In the genomic region with DNA sequence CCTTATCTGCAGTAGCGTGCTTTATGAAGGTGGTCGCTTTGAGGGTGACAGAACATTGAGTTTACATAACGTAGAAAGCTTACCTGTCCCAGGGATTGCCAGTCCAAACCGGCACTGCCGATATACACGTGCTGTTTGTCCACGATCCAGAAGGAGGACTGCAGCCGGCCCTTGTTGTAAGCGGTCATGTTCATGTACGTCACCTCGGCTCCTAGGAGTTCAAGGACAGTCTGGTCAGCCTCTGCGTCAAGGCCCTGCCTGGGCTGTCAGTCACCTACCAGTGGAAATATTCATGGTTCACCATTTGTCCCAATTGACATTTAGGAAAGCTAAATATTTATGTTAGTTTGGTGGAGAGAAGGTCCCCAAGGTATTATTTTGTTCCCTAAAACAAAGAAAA, we compare ENCODE assay signal across 2 cellular contexts.
TF ChIP-seq lines count a peak whose summit lies in the region.

No MANE protein-coding gene starts in this region.

TF ChIP-seq in A549, 52 proteins besides CTCF, POLR2A, EP300 and RAD21:
- TF ChIP-seq, protein P1, sequence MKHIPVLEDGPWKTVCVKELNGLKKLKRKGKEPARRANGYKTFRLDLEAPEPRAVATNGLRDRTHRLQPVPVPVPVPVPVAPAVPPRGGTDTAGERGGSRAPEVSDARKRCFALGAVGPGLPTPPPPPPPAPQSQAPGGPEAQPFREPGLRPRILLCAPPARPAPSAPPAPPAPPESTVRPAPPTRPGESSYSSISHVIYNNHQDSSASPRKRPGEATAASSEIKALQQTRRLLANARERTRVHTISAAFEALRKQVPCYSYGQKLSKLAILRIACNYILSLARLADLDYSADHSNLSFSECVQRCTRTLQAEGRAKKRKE (CRISPR knock-in tag; IDR thresholded peaks at IDR 0.05; ENCODE audit: low read depth): no peak
- TF ChIP-seq KDM1A (IDR thresholded peaks at IDR 0.05; ENCODE audit: low read depth): no peak
- TF ChIP-seq EHF (CRISPR knock-in tag; IDR thresholded peaks at IDR 0.05): no peak

TF ChIP-seq in SK-N-SH, 30 proteins besides CTCF, POLR2A, EP300 and RAD21 (continued from another document):
- TF ChIP-seq, protein P2, sequence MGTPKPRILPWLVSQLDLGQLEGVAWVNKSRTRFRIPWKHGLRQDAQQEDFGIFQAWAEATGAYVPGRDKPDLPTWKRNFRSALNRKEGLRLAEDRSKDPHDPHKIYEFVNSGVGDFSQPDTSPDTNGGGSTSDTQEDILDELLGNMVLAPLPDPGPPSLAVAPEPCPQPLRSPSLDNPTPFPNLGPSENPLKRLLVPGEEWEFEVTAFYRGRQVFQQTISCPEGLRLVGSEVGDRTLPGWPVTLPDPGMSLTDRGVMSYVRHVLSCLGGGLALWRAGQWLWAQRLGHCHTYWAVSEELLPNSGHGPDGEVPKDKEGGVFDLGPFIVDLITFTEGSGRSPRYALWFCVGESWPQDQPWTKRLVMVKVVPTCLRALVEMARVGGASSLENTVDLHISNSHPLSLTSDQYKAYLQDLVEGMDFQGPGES (IDR thresholded peaks at IDR 0.05; ENCODE audit: low read depth, low read length): no peak
- no peak for TF ChIP-seq TEAD4 (IDR thresholded peaks at IDR 0.05; ENCODE audit: borderline replicate concordance, insufficient read depth)
- TF ChIP-seq RXRA (IDR thresholded peaks at IDR 0.05; ENCODE audit: borderline replicate concordance, low read depth): no peak
- TF ChIP-seq YY1 (IDR thresholded peaks at IDR 0.05; ENCODE audit: low read depth): no peak
- no peak for TF ChIP-seq GABPA (IDR thresholded peaks at IDR 0.05; ENCODE audit: low read depth)
- TF ChIP-seq, protein P3, sequence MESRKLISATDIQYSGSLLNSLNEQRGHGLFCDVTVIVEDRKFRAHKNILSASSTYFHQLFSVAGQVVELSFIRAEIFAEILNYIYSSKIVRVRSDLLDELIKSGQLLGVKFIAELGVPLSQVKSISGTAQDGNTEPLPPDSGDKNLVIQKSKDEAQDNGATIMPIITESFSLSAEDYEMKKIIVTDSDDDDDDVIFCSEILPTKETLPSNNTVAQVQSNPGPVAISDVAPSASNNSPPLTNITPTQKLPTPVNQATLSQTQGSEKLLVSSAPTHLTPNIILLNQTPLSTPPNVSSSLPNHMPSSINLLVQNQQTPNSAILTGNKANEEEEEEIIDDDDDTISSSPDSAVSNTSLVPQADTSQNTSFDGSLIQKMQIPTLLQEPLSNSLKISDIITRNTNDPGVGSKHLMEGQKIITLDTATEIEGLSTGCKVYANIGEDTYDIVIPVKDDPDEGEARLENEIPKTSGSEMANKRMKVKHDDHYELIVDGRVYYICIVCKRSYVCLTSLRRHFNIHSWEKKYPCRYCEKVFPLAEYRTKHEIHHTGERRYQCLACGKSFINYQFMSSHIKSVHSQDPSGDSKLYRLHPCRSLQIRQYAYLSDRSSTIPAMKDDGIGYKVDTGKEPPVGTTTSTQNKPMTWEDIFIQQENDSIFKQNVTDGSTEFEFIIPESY (IDR thresholded peaks at IDR 0.05; ENCODE audit: borderline replicate concordance, low read depth): no peak
- TF ChIP-seq, protein P4, sequence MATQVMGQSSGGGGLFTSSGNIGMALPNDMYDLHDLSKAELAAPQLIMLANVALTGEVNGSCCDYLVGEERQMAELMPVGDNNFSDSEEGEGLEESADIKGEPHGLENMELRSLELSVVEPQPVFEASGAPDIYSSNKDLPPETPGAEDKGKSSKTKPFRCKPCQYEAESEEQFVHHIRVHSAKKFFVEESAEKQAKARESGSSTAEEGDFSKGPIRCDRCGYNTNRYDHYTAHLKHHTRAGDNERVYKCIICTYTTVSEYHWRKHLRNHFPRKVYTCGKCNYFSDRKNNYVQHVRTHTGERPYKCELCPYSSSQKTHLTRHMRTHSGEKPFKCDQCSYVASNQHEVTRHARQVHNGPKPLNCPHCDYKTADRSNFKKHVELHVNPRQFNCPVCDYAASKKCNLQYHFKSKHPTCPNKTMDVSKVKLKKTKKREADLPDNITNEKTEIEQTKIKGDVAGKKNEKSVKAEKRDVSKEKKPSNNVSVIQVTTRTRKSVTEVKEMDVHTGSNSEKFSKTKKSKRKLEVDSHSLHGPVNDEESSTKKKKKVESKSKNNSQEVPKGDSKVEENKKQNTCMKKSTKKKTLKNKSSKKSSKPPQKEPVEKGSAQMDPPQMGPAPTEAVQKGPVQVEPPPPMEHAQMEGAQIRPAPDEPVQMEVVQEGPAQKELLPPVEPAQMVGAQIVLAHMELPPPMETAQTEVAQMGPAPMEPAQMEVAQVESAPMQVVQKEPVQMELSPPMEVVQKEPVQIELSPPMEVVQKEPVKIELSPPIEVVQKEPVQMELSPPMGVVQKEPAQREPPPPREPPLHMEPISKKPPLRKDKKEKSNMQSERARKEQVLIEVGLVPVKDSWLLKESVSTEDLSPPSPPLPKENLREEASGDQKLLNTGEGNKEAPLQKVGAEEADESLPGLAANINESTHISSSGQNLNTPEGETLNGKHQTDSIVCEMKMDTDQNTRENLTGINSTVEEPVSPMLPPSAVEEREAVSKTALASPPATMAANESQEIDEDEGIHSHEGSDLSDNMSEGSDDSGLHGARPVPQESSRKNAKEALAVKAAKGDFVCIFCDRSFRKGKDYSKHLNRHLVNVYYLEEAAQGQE (IDR thresholded peaks at IDR 0.05; ENCODE audit: low read depth, low read length): no peak
- TF ChIP-seq, protein P5, sequence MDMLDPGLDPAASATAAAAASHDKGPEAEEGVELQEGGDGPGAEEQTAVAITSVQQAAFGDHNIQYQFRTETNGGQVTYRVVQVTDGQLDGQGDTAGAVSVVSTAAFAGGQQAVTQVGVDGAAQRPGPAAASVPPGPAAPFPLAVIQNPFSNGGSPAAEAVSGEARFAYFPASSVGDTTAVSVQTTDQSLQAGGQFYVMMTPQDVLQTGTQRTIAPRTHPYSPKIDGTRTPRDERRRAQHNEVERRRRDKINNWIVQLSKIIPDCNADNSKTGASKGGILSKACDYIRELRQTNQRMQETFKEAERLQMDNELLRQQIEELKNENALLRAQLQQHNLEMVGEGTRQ (IDR thresholded peaks at IDR 0.05; ENCODE audit: borderline replicate concordance, low read depth, low read length): no peak
- no peak for TF ChIP-seq FOSL2 (IDR thresholded peaks at IDR 0.05; ENCODE audit: borderline replicate concordance, low read depth)
- TF ChIP-seq FOXM1 (IDR thresholded peaks at IDR 0.05; ENCODE audit: low read depth): no peak
- TF ChIP-seq, protein P6, sequence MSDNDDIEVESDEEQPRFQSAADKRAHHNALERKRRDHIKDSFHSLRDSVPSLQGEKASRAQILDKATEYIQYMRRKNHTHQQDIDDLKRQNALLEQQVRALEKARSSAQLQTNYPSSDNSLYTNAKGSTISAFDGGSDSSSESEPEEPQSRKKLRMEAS (IDR thresholded peaks at IDR 0.05; ENCODE audit: low read depth): no peak
- no peak for TF ChIP-seq JUND (IDR thresholded peaks at IDR 0.05)
- TF ChIP-seq, protein P7, sequence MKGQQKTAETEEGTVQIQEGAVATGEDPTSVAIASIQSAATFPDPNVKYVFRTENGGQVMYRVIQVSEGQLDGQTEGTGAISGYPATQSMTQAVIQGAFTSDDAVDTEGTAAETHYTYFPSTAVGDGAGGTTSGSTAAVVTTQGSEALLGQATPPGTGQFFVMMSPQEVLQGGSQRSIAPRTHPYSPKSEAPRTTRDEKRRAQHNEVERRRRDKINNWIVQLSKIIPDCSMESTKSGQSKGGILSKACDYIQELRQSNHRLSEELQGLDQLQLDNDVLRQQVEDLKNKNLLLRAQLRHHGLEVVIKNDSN (IDR thresholded peaks at IDR 0.05; ENCODE audit: borderline replicate concordance, low read depth): no peak
- no peak for TF ChIP-seq MXI1 (IDR thresholded peaks at IDR 0.05; ENCODE audit: low read depth, low read length)
- no peak for TF ChIP-seq NFIC (IDR thresholded peaks at IDR 0.05; ENCODE audit: borderline replicate concordance)
- TF ChIP-seq ELF1 (IDR thresholded peaks at IDR 0.05): no peak
- TF ChIP-seq MEF2A (IDR thresholded peaks at IDR 0.05; ENCODE audit: borderline replicate concordance, low read depth): no peak
- no peak for TF ChIP-seq SIN3A (IDR thresholded peaks at IDR 0.05; ENCODE audit: borderline replicate concordance, low read depth, low read length)
- TF ChIP-seq, protein P8, sequence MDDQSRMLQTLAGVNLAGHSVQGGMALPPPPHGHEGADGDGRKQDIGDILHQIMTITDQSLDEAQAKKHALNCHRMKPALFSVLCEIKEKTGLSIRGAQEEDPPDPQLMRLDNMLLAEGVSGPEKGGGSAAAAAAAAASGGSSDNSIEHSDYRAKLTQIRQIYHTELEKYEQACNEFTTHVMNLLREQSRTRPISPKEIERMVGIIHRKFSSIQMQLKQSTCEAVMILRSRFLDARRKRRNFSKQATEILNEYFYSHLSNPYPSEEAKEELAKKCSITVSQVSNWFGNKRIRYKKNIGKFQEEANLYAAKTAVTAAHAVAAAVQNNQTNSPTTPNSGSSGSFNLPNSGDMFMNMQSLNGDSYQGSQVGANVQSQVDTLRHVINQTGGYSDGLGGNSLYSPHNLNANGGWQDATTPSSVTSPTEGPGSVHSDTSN (IDR thresholded peaks at IDR 0.05): no peak
